Comparison of ENCODE assay signal across 1 cellular context in the genomic region with DNA sequence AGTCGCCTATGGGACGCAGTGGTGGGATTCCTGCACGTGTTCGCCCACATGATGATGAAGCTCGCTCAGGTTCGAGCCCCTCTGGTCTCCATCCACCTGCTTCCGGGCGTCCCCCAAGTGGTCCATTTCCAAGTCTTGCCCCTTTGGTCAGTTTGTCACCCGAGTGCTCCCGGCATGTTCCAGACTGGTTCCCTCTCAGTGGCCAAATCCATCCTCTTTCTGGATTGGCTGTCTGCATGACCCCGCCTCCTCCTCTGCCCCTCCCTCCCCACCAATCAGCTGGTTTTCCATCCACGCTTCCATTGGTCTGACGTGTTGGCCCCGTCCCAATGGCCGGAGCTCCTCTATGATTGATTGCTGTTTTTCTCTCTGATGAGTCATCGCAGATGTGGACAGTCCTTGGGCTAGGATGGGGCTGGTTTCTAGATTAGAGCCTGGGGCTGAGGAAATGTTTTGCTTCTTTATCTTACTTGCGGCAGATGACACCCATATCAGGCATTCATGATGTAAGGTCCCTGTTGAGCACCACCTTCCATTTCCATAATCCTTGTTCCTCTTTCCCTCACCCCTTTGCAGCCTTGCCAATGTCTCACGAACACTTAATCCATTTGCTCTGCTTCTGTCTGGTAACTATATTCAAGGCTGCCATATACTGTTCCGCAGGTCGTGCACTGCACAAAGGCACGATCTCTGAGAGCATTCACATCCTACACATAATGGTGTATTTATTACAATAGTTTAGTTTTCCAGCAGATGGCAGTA.
TF ChIP-seq lines count a peak whose summit lies in the region.

No MANE protein-coding gene starts in this region.

TF ChIP-seq in K562, 482 proteins besides CTCF, POLR2A, EP300 and RAD21 (continued from another document and continues in another):
- TF ChIP-seq, protein P1, sequence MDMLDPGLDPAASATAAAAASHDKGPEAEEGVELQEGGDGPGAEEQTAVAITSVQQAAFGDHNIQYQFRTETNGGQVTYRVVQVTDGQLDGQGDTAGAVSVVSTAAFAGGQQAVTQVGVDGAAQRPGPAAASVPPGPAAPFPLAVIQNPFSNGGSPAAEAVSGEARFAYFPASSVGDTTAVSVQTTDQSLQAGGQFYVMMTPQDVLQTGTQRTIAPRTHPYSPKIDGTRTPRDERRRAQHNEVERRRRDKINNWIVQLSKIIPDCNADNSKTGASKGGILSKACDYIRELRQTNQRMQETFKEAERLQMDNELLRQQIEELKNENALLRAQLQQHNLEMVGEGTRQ (CRISPR knock-in tag; IDR thresholded peaks at IDR 0.05) = no peak
- no peak for TF ChIP-seq GMEB1 (CRISPR knock-in tag; IDR thresholded peaks at IDR 0.05)
- no peak for TF ChIP-seq CHCHD3 (CRISPR knock-in tag; IDR thresholded peaks at IDR 0.05)
- TF ChIP-seq, protein P2, sequence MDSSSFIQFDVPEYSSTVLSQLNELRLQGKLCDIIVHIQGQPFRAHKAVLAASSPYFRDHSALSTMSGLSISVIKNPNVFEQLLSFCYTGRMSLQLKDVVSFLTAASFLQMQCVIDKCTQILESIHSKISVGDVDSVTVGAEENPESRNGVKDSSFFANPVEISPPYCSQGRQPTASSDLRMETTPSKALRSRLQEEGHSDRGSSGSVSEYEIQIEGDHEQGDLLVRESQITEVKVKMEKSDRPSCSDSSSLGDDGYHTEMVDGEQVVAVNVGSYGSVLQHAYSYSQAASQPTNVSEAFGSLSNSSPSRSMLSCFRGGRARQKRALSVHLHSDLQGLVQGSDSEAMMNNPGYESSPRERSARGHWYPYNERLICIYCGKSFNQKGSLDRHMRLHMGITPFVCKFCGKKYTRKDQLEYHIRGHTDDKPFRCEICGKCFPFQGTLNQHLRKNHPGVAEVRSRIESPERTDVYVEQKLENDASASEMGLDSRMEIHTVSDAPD (CRISPR knock-in tag; IDR thresholded peaks at IDR 0.05) = no peak
- peak; percentile 73 for TF ChIP-seq TAF1 (IDR thresholded peaks at IDR 0.05; ENCODE audit: control insufficient read depth, extremely low read depth, insufficient read depth, low read length, severe bottlenecking)
- TF ChIP-seq TAF9B (IDR thresholded peaks at IDR 0.05; ENCODE audit: partially characterized antibody) = peak; percentile 92
- no peak for TF ChIP-seq RFX1 (IDR thresholded peaks at IDR 0.05)
- TF ChIP-seq ZNF253 (CRISPR knock-in tag; conservative IDR thresholded peaks at IDR 0.05) = no peak
- no peak for TF ChIP-seq SAFB2 (IDR thresholded peaks at IDR 0.05; ENCODE audit: borderline replicate concordance, low read depth, low read length, severe bottlenecking)
- no peak for TF ChIP-seq PURB (CRISPR knock-in tag; IDR thresholded peaks at IDR 0.05; ENCODE audit: low read depth)
- no peak for TF ChIP-seq ZNF695 (CRISPR knock-in tag; IDR thresholded peaks at IDR 0.05)
- peak; percentile 19; the same call in 1 of the 2 replicates for TF ChIP-seq ELF4 (CRISPR knock-in tag; IDR thresholded peaks at IDR 0.05)
- peak; percentile 89 for TF ChIP-seq STAT5A (IDR thresholded peaks at IDR 0.05; ENCODE audit: borderline replicate concordance, low read length)
- peak in 1 of 2 experiments; percentile 63 for TF ChIP-seq NRF1 (conservative IDR thresholded peaks at IDR 0.05 in 1 of 2, IDR thresholded peaks at IDR 0.05 in 1 of 2)
- peak; percentile 98 for TF ChIP-seq TEAD4 (IDR thresholded peaks at IDR 0.05; ENCODE audit: low read length)
- TF ChIP-seq TEAD4 (CRISPR knock-in tag; IDR thresholded peaks at IDR 0.05; ENCODE audit: borderline replicate concordance) = no peak
- TF ChIP-seq UBTF (IDR thresholded peaks at IDR 0.05; ENCODE audit: borderline replicate concordance in 1 of 2, low read depth in 2 of 2, low read length in 2 of 2) = 0 out of 4 replicates have a peak, but pooled peaks of 1 of the 2 experiments have one; percentile 41
- TF ChIP-seq ZNF224 (CRISPR knock-in tag; IDR thresholded peaks at IDR 0.05) = 0 out of 2 replicates have a peak, but pooled peaks have one; percentile 30
- TF ChIP-seq POLR3A (IDR thresholded peaks at IDR 0.05; ENCODE audit: borderline replicate concordance, extremely low read depth, insufficient read depth, insufficient read length) = no peak
- no peak for TF ChIP-seq SREBF2 (CRISPR knock-in tag; IDR thresholded peaks at IDR 0.05)
- TF ChIP-seq MAX (CRISPR knock-in tag; IDR thresholded peaks at IDR 0.05) = peak; percentile 91
- TF ChIP-seq TBP (optimal IDR thresholded peaks at IDR 0.05; ENCODE audit: low read depth, low read length) = peak; percentile 76
- TF ChIP-seq, protein P3, sequence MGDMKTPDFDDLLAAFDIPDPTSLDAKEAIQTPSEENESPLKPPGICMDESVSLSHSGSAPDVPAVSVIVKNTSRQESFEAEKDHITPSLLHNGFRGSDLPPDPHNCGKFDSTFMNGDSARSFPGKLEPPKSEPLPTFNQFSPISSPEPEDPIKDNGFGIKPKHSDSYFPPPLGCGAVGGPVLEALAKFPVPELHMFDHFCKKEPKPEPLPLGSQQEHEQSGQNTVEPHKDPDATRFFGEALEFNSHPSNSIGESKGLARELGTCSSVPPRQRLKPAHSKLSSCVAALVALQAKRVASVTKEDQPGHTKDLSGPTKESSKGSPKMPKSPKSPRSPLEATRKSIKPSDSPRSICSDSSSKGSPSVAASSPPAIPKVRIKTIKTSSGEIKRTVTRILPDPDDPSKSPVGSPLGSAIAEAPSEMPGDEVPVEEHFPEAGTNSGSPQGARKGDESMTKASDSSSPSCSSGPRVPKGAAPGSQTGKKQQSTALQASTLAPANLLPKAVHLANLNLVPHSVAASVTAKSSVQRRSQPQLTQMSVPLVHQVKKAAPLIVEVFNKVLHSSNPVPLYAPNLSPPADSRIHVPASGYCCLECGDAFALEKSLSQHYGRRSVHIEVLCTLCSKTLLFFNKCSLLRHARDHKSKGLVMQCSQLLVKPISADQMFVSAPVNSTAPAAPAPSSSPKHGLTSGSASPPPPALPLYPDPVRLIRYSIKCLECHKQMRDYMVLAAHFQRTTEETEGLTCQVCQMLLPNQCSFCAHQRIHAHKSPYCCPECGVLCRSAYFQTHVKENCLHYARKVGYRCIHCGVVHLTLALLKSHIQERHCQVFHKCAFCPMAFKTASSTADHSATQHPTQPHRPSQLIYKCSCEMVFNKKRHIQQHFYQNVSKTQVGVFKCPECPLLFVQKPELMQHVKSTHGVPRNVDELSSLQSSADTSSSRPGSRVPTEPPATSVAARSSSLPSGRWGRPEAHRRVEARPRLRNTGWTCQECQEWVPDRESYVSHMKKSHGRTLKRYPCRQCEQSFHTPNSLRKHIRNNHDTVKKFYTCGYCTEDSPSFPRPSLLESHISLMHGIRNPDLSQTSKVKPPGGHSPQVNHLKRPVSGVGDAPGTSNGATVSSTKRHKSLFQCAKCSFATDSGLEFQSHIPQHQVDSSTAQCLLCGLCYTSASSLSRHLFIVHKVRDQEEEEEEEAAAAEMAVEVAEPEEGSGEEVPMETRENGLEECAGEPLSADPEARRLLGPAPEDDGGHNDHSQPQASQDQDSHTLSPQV (IDR thresholded peaks at IDR 0.05) = peak; percentile 79
- TF ChIP-seq ZBTB49 (CRISPR knock-in tag; IDR thresholded peaks at IDR 0.05; ENCODE audit: borderline replicate concordance) = no peak
- TF ChIP-seq LARP7 (IDR thresholded peaks at IDR 0.05) = no peak; the same call in 1 of the 2 replicates
- TF ChIP-seq CBX1 (IDR thresholded peaks at IDR 0.05; ENCODE audit: low read depth) = no peak
- TF ChIP-seq SLC30A9 (CRISPR knock-in tag; IDR thresholded peaks at IDR 0.05) = no peak
- TF ChIP-seq PCBP1 (IDR thresholded peaks at IDR 0.05; ENCODE audit: low read depth, low read length, poor library complexity, severe bottlenecking) = no peak
- TF ChIP-seq SRSF3 (IDR thresholded peaks at IDR 0.05; ENCODE audit: insufficient read depth, low read length) = no peak
- TF ChIP-seq ZNF75A (CRISPR knock-in tag; IDR thresholded peaks at IDR 0.05) = no peak
- peak; percentile 96 for TF ChIP-seq NFIC (IDR thresholded peaks at IDR 0.05)
- peak; percentile 74; the same call in 1 of the 2 replicates for TF ChIP-seq GTF2E2 (tag; IDR thresholded peaks at IDR 0.05)
- TF ChIP-seq ZNF217 (CRISPR knock-in tag; IDR thresholded peaks at IDR 0.05) = no peak
- 0 out of 2 replicates have a peak, but pooled peaks have one; percentile 45 for TF ChIP-seq NR2C1 (IDR thresholded peaks at IDR 0.05)
- TF ChIP-seq NR2C1 (tag; IDR thresholded peaks at IDR 0.05) = no peak; the same call in 1 of the 2 replicates
- 0 out of 2 replicates have a peak, but pooled peaks have one; percentile 23 for TF ChIP-seq ZNF584 (CRISPR knock-in tag; IDR thresholded peaks at IDR 0.05; ENCODE audit: low read depth)
- TF ChIP-seq NELFE (IDR thresholded peaks at IDR 0.05; ENCODE audit: insufficient read depth, insufficient read length) = no peak
- TF ChIP-seq HCFC1 (IDR thresholded peaks at IDR 0.05; ENCODE audit: low read depth, low read length) = 0 out of 2 replicates have a peak, but pooled peaks have one; percentile 5
- TF ChIP-seq CBX5 (IDR thresholded peaks at IDR 0.05; ENCODE audit: borderline replicate concordance, low read depth) = no peak
- TF ChIP-seq, protein P4, sequence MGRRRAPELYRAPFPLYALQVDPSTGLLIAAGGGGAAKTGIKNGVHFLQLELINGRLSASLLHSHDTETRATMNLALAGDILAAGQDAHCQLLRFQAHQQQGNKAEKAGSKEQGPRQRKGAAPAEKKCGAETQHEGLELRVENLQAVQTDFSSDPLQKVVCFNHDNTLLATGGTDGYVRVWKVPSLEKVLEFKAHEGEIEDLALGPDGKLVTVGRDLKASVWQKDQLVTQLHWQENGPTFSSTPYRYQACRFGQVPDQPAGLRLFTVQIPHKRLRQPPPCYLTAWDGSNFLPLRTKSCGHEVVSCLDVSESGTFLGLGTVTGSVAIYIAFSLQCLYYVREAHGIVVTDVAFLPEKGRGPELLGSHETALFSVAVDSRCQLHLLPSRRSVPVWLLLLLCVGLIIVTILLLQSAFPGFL (CRISPR knock-in tag; IDR thresholded peaks at IDR 0.05) = no peak
- no peak for TF ChIP-seq HDAC6 (IDR thresholded peaks at IDR 0.05; ENCODE audit: low read depth, low read length)
- TF ChIP-seq ZNF444 (CRISPR knock-in tag; IDR thresholded peaks at IDR 0.05) = no peak
